In the genomic region with DNA sequence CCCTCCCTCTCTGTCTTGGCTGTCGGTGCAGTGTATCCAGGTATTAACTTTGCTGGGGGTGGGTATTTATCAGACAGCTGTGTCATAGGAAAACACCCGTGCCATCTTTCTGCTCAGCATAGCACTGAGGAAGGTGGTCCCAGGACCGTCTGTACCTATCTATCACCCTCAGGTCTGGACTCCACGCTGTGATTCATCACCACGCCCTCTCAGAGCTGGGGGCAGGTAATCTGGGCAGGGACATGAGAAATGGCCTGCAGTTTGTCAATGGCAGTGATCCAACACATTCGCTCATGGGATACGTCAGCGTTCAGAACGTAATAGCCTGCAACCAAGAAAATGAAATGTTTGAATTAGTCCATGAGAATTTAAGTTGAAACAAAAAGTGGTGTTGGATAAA, we compare ENCODE assay signal across 23 cellular contexts.
DNase-seq lines count a peak whose midpoint lies in the region; ATAC-seq and TF ChIP-seq lines count a peak whose summit lies in the region.
"Had no signal": no experiment of that assay in that cellular context is flagged by ENCODE, and none has a peak within 500 bp of the region (broad histone marks: within the 10 kb centered on the region; RNA-seq: fewer than 3 reads in every experiment).

No MANE protein-coding gene starts in this region.

- H3K4me3 ChIP-seq in fibroblast of mammary gland (ENCODE audit: control insufficient read depth, low read depth, low read length), result no peak overlapping the region
- H3K4me3 ChIP-seq: BLaER1, dorsolateral prefrontal cortex, HAP-1, left ventricle myocardium inferior, neural progenitor cell had no signal

- CTCF ChIA-PET in RWPE1 (lab: Yijun Ruan, JAX), result interaction anchor here (0.6 kb wide), 1 partner anchor 863 kb away, joined by 3 read pairs; no protein-coding TSS in a partner anchor

- no peak overlapping the region for H3K27ac ChIP-seq in RWPE1
- H3K27ac ChIP-seq: BLaER1, dorsolateral prefrontal cortex, left ventricle myocardium inferior, neural progenitor cell had no signal

- peak; percentile 15 for DNase-seq in LoVo (ENCODE audit: low spot score)
- DNase-seq in RWPE1 (ENCODE audit: low spot score), result peak; percentile 70
- peak; percentile 32 for DNase-seq in fibroblast of mammary gland (ENCODE audit: low read depth)
- peak; percentile 27 for DNase-seq in omental fat pad (ENCODE audit: low spot score)
- DNase-seq in ureter (ENCODE audit: low spot score), result no peak
- no peak for DNase-seq in DMS79 treated with DMSO at 0.1 percent for 48 hours (lab: John Stamatoyannopoulos, UW)
- DNase-seq in COLO668 (lab: John Stamatoyannopoulos, UW; ENCODE audit: unreplicated experiment), result no peak
- DNase-seq: activated CD4-positive, alpha-beta T cell treated with anti-CD3 and anti-CD28 coated beads, Interleukin-2, amount 50 U/mL, for 4 hours; activated CD4-positive, CD25-positive, alpha-beta regulatory T cell; activated CD8-positive, alpha-beta memory T cell treated with anti-CD3 and anti-CD28 coated beads, Interleukin-2, amount 10 ng/mL, durations not matched to agents 7 days and 5 days; activated naive CD8-positive, alpha-beta T cell treated with anti-CD3 and anti-CD28 coated beads, Interleukin-2, amount 50 U/mL, for 24 hours; activated T-cell treated with anti-CD3 and anti-CD28 coated beads, Interleukin-2, amount 50 U/mL, for 4 hours; DMS53; dorsolateral prefrontal cortex; left ventricle myocardium inferior; NCI-H187; posterior cingulate gyrus; right cardiac atrium; stimulated activated CD4-positive, alpha-beta T cell treated with anti-CD3 and anti-CD28 coated beads, Interleukin-1b, Interleukin-23, amount 100 ng/mL, for 48 hours; T-helper 17 cell had no signal

- POLR2A ChIA-PET in RWPE1 (lab: Yijun Ruan, JAX; ENCODE audit: low non-redundant PET), result no interaction called here

- ATAC-seq in omental fat pad (ENCODE audit: low FRiP score), result peak; percentile 93
- ATAC-seq: activated CD8-positive, alpha-beta memory T cell treated with anti-CD3 and anti-CD28 coated beads, Interleukin-2, amount 10 ng/mL, durations not matched to agents 7 days and 5 days; activated naive CD8-positive, alpha-beta T cell treated with anti-CD3 and anti-CD28 coated beads, Interleukin-2, amount 50 U/mL, for 24 hours; activated T-cell treated with anti-CD3 and anti-CD28 coated beads, Interleukin-2, amount 50 U/mL, for 4 hours; right cardiac atrium; T-helper 17 cell had no signal

- TF ChIP-seq CTCF in RWPE1 (conservative IDR thresholded peaks at IDR 0.05; ENCODE audit: low read depth), result no peak
- TF ChIP-seq CTCF in fibroblast of mammary gland (conservative IDR thresholded peaks at IDR 0.05; ENCODE audit: control insufficient read depth, insufficient read depth, low read depth, low read length), result no peak
- no peak for TF ChIP-seq CTCF in omental fat pad (IDR thresholded peaks at IDR 0.05)

Comparison
In these comparisons a context has a peak if more than half of its experiments do, and no peak if none do; other contexts are left out.
1. DNase-seq: peak in LoVo (single experiment), RWPE1 (single experiment), fibroblast of mammary gland (single experiment) and omental fat pad (single experiment); none in ureter (single experiment), DMS79 treated with DMSO at 0.1 percent for 48 hours (single experiment) and COLO668 (single experiment).